ENCODE assay signal across 2 cellular contexts in genomic region chr13:114311908-114312307, GRCh38.
TF ChIP-seq lines count a peak whose summit lies in the region.

No MANE protein-coding gene starts in this region.

TF ChIP-seq in GM12891, 5 proteins besides CTCF, POLR2A, EP300 and RAD21:
- TF ChIP-seq PAX5 (IDR thresholded peaks at IDR 0.05; ENCODE audit: insufficient read depth, low read length, severe bottlenecking) (no peak), POLR2AphosphoS5 (IDR thresholded peaks at IDR 0.05; ENCODE audit: low read depth, low read length) (no peak), TAF1 (IDR thresholded peaks at IDR 0.05; ENCODE audit: low read depth, low read length) (no peak), SPI1 (IDR thresholded peaks at IDR 0.05; ENCODE audit: low read depth, low read length) (no peak), POU2F2 (IDR thresholded peaks at IDR 0.05; ENCODE audit: low read depth, low read length) (no peak)

TF ChIP-seq in HepG2, 621 proteins besides CTCF, POLR2A, EP300 and RAD21:
- no peak for TF ChIP-seq ZNF891 (CRISPR knock-in tag; IDR thresholded peaks at IDR 0.05)
- TF ChIP-seq NFATC3 (CRISPR knock-in tag; IDR thresholded peaks at IDR 0.05), result no peak
- no peak for TF ChIP-seq CEBPG (CRISPR knock-in tag; IDR thresholded peaks at IDR 0.05)
- no peak for TF ChIP-seq MEIS2 (CRISPR knock-in tag; IDR thresholded peaks at IDR 0.05)
- no peak for TF ChIP-seq NFIC (IDR thresholded peaks at IDR 0.05; ENCODE audit: low read length)
- no peak for TF ChIP-seq PRDM10 (CRISPR knock-in tag; IDR thresholded peaks at IDR 0.05; ENCODE audit: low read depth)
- TF ChIP-seq ZNF3 (CRISPR knock-in tag; IDR thresholded peaks at IDR 0.05), result no peak
- no peak for TF ChIP-seq RELA (CRISPR knock-in tag; IDR thresholded peaks at IDR 0.05)
- TF ChIP-seq FOSL1 (CRISPR knock-in tag; IDR thresholded peaks at IDR 0.05; ENCODE audit: borderline replicate concordance), result no peak
- TF ChIP-seq ZNF510 (CRISPR knock-in tag; IDR thresholded peaks at IDR 0.05; ENCODE audit: low read depth), result no peak
- TF ChIP-seq MYNN (CRISPR knock-in tag; IDR thresholded peaks at IDR 0.05; ENCODE audit: low read depth), result no peak
- TF ChIP-seq NR2F2 (IDR thresholded peaks at IDR 0.05; ENCODE audit: borderline replicate concordance, low read depth), result no peak
- TF ChIP-seq ZNF83 (CRISPR knock-in tag; IDR thresholded peaks at IDR 0.05; ENCODE audit: borderline replicate concordance), result no peak
- TF ChIP-seq MED1 (CRISPR knock-in tag; IDR thresholded peaks at IDR 0.05), result no peak
- TF ChIP-seq SIN3B (IDR thresholded peaks at IDR 0.05; ENCODE audit: low read length), result no peak
- TF ChIP-seq HNRNPK (IDR thresholded peaks at IDR 0.05; ENCODE audit: low read depth, low read length, poor library complexity, severe bottlenecking), result no peak
